In the genomic region with DNA sequence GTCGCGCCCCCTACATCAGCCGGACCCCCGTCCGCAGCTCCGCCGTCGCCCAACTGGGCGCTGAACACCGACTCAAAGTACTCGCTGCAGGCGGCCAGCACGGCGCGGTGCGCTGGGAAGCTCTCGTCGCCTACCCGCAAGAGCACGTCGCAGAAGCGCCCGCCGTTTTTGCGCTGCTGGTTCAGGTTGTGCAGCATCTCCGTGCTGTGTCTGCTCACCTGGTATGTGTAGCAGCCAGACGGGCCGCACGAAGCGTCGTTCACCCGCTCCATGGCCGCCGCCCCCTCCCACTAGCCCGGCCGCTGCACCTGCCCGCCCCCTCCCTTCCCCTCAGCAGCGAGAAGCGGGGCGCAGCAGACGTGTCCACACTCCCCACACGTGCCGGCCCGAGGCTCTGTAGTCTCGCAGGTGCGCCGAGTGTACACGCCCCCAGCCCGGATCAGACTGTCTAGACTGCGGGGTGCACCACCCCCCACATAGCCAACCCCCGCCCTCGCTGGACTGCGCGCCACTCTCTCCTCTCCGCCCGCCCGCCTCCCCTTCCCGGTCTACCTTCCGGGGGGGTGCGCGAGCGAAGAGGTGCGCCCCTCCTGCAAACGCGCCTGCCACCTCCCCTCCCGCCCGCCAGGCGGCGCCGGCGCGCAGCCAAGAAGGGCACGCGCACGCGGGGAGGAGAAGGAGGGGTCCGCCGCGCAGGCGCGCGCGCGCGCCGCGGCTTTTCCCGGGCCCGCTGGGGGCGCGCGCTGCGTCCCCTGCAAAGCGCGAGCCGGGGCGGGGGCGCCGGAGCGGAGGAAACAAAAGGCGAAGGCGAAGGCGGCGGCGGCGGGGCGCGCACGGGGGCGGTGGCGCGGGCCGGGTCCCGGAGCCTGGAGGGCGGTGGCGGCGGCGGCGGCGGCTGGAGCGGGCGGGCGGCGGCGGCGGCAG, we compare ENCODE assay signal across 8 cellular contexts. TPM values are rescaled to one million over a fixed set of nuclear protein-coding genes. Genes with fewer than 3 reads are reported as not detected.
A peak's percentile ranks its signal among the peaks of the same experiment; 100 is the strongest.
DNase-seq lines count a peak whose midpoint lies in the region; ATAC-seq and TF ChIP-seq lines count a peak whose summit lies in the region.

No MANE protein-coding gene starts in this region.

- peak overlapping the region; percentile 79 for H3K4me2 ChIP-seq in OCI-LY7 (ENCODE audit: low read length)

- H3K36me3 ChIP-seq in HUES64 (ENCODE audit: insufficient read depth, low read length), result peaks cover 35% of the 10 kb centered on the region
- peaks cover 48% of the 10 kb centered on the region for H3K36me3 ChIP-seq in OCI-LY7 (ENCODE audit: insufficient read depth, low read length)
- H3K36me3 ChIP-seq in esophagus (ENCODE audit: control insufficient read depth in 2 of 2, insufficient read depth in 2 of 2, low read length in 1 of 2), result peaks cover 3 to 4% of the 10 kb centered on the region in 2 donors
- H3K36me3 ChIP-seq in muscle layer of colon (ENCODE audit: insufficient read depth, low read length), result peaks cover 26% of the 10 kb centered on the region

- peak; percentile 33 for ATAC-seq in GM19438 (IDR thresholded peaks at IDR 0.05; ENCODE audit: low read depth, unreplicated experiment)

- peak overlapping the region; percentile 88 for H3K9ac ChIP-seq in HUES64 (ENCODE audit: low read depth, low read length)
- no peak overlapping the region for H3K9ac ChIP-seq in muscle layer of colon (ENCODE audit: low read length)

- H3K9me2 ChIP-seq in OCI-LY7 (ENCODE audit: insufficient read depth, low read length), result no peaks in the 10 kb centered on the region

- H3K9me3 ChIP-seq in HUES64 (ENCODE audit: insufficient read depth, low read depth, low read length) (no peaks in the 10 kb centered on the region), OCI-LY7 (ENCODE audit: low read length) (no peaks in the 10 kb centered on the region), esophagus (ENCODE audit: control insufficient read depth in 2 of 2, insufficient read depth in 1 of 2, low read depth in 1 of 2, low read length in 1 of 2) (no peaks in the 10 kb centered on the region), muscle layer of colon (ENCODE audit: low read length) (no peaks in the 10 kb centered on the region)

- CTCF ChIA-PET in OCI-LY7 (lab: Charles Lee; ENCODE audit: unreplicated experiment), result interaction anchor here (0.5 to 0.6 kb wide), 2 partner anchors 8 to 34 kb away, joined by 3 to 7 read pairs; no protein-coding TSS in a partner anchor

- peaks cover 30% of the 10 kb centered on the region for H3K4me1 ChIP-seq in HUES64 (ENCODE audit: insufficient read depth, low read length)
- H3K4me1 ChIP-seq in OCI-LY7 (ENCODE audit: insufficient read depth, low read length, poor library complexity, severe bottlenecking), result peaks cover 30% of the 10 kb centered on the region
- peaks cover 6 to 29% of the 10 kb centered on the region in 2 donors for H3K4me1 ChIP-seq in esophagus (ENCODE audit: control insufficient read depth in 2 of 2, insufficient read depth in 2 of 2, low read length in 1 of 2)
- peaks cover 35% of the 10 kb centered on the region for H3K4me1 ChIP-seq in muscle layer of colon (ENCODE audit: insufficient read depth, low read length)

- intact Hi-C loops in OCI-LY7 (cut with micrococcal nuclease; ENCODE audit: unreplicated experiment), result loop anchor here (1.0 to 5.0 kb wide), 2 partner anchors 54 to 147 kb away; partner anchors contain the start of gene DRG1

- peak; percentile 80 for TF ChIP-seq CTCF in OCI-LY7 (conservative IDR thresholded peaks at IDR 0.05; ENCODE audit: low read length)

- DNase-seq in CD1c-positive myeloid dendritic cell (ENCODE audit: extremely low spot score) (peak; percentile 95), OCI-LY7 (ENCODE audit: low spot score) (peak; percentile 96)
- DNase-seq in activated T-cell treated with anti-CD3 and anti-CD28 coated beads, Interleukin-2, amount 50 U/mL, for 1 hour, result peak; percentile 94
- DNase-seq in stimulated activated CD8-positive, alpha-beta memory T cell treated with anti-CD3 and anti-CD28 coated beads, Interleukin-7, amount 100 ng/mL, for 1 hour (ENCODE audit: low read depth in 2 of 2), result peak; percentile 75 to 76

- BruUV-seq in OCI-LY7 (replicated peaks; lab: Mats Ljungman, UMichigan), result TSS peak; percentile 64

- H3K4me3 ChIP-seq in HUES64 (ENCODE audit: low read length) (peak overlapping the region; percentile 78), OCI-LY7 (ENCODE audit: low read depth, low read length, poor library complexity, severe bottlenecking) (peak overlapping the region; percentile 84), esophagus (ENCODE audit: low read depth in 1 of 2, low read length in 2 of 2) (peak overlapping the region; percentile 53 to 72), muscle layer of colon (ENCODE audit: low read depth in 1 of 2, low read length in 2 of 2) (peak overlapping the region; percentile 30 to 81)

- H3K27ac ChIP-seq in HUES64 (ENCODE audit: low read depth, low read length) (peak overlapping the region; percentile 97), OCI-LY7 (ENCODE audit: low read depth, low read length, poor library complexity, severe bottlenecking) (peak overlapping the region; percentile 76), esophagus (ENCODE audit: low read depth in 2 of 2, low read length in 1 of 2) (peak overlapping the region; percentile 83 to 88), muscle layer of colon (ENCODE audit: low read depth, low read length) (peak overlapping the region; percentile 78)

- peaks cover 42% of the 10 kb centered on the region for H3K79me2 ChIP-seq in OCI-LY7 (ENCODE audit: insufficient read depth, low read depth, low read length)

- H3K27me3 ChIP-seq in HUES64 (ENCODE audit: insufficient read depth, low read length) (no peaks in the 10 kb centered on the region), esophagus (ENCODE audit: control insufficient read depth in 1 of 2, insufficient read depth in 2 of 2, low read length in 2 of 2) (no peaks in the 10 kb centered on the region), muscle layer of colon (ENCODE audit: control insufficient read depth in 1 of 2, insufficient read depth in 2 of 2, low read length in 2 of 2) (no peaks in the 10 kb centered on the region)

- peaks cover 10% of the 10 kb centered on the region; the same call in 1 of the 2 replicates for H4K20me1 ChIP-seq in OCI-LY7 (ENCODE audit: insufficient read depth, low read length)

- POLR2A ChIA-PET in OCI-LY7 (lab: Charles Lee), result interaction anchor here (0.7 to 1.7 kb wide), 2 partner anchors 9 to 315 kb away, joined by 3 to 8 read pairs; no protein-coding TSS in a partner anchor

- 1% methylated on average over 126 of the region's 126 CpGs for WGBS in HUES64
- 1 to 2% methylated on average over 66 to 126 of the region's 126 CpGs for WGBS in esophagus, 2 donors

- H2AFZ ChIP-seq in OCI-LY7 (ENCODE audit: low read length), result no peak overlapping the region

RNA-seq across cellular contexts. Expression of gene PATZ1, which starts 0.6 kb away (rescaled TPM):
- 51.1 TPM for polyA plus RNA-seq in HUES64 (2013, experiment 1 of 2)
- 52.4 TPM for polyA plus RNA-seq in HUES64 (2013, experiment 2 of 2)
- 47.7 and 53.4 TPM in 2 replicates for total RNA-seq in OCI-LY7 (2014; rRNA removed; shearing (Covaris generic))
- 44.3 and 49.2 TPM in 2 replicates for total RNA-seq in OCI-LY7 (2022)
- 1 to 10 TPM; 5.2 to 6.0 TPM for polyA plus RNA-seq in esophagus

RNA-seq across cellular contexts. Expression of gene PIK3IP1, which starts 53.3 kb away (rescaled TPM):
- 0.90 TPM for polyA plus RNA-seq in HUES64 (2013, experiment 1 of 2)
- 1.7 TPM for polyA plus RNA-seq in HUES64 (2013, experiment 2 of 2)
- total RNA-seq in OCI-LY7 (2014; rRNA removed; shearing (Covaris generic)), result 15.9 and 20.4 TPM in 2 replicates
- total RNA-seq in OCI-LY7 (2022), result 17.0 and 17.1 TPM in 2 replicates
- 10 to 100 TPM; 11.5 to 15.5 TPM for polyA plus RNA-seq in esophagus

RNA-seq across cellular contexts. Expression of gene DRG1, which starts 53.8 kb away (rescaled TPM):
- 79.2 TPM for polyA plus RNA-seq in HUES64 (2013, experiment 1 of 2)
- 72.9 TPM for polyA plus RNA-seq in HUES64 (2013, experiment 2 of 2)
- total RNA-seq in OCI-LY7 (2014; rRNA removed; shearing (Covaris generic)), result 59.4 and 62.4 TPM in 2 replicates
- total RNA-seq in OCI-LY7 (2022), result 87.0 and 89.4 TPM in 2 replicates
- polyA plus RNA-seq in esophagus, result 10 to 100 TPM; 22.7 to 30.8 TPM

Comparison
In these comparisons a context has a peak if more than half of its experiments do, and no peak if none do; other contexts are left out.
1. Peak in every context shown above with its lines: DNase-seq, ATAC-seq, H3K4me3 ChIP-seq and H3K27ac ChIP-seq.